ENCODE assay signal across 8 cellular contexts in genomic region chr4:82373816-82374740, GRCh38.
DNase-seq lines count a peak whose midpoint lies in the region; ATAC-seq lines count a peak whose summit lies in the region.

TSS of gene HNRNPD (minus strand) at chr4:82373991. CDS start at chr4:82373678, 313 bp downstream.

- H3K4me1 ChIP-seq in BLaER1 treated with 17β-estradiol and CSF1 and Interleukin-3, amounts not matched to agents 10 nM and 100 nM, result peaks cover 28 to 37% (median 32%) of the 10 kb centered on the region in 10 experiments

- H3K9me3 ChIP-seq in BLaER1 treated with 17β-estradiol and CSF1 and Interleukin-3, amounts not matched to agents 10 nM and 100 nM (replicated peaks in 1 of 11), result peaks cover 0 to 2% (median 0%) of the 10 kb centered on the region in 11 experiments; a peak in 5 of 22 replicates

- DNase-seq in NCI-H748 (lab: John Stamatoyannopoulos, UW; ENCODE audit: unreplicated experiment) (peak; percentile 99), dedifferentiated amniotic fluid mesenchymal stem cell (ENCODE audit: extremely low spot score) (peak; percentile 99), left kidney (ENCODE audit: low read depth, low spot score) (peak; percentile 100)
- peak; percentile 85 for DNase-seq in activated CD4-positive, alpha-beta T cell treated with anti-CD3 and anti-CD28 coated beads, Interleukin-2, amount 50 U/mL, for 1 hour
- peak; percentile 92 to 94 for DNase-seq in stimulated activated CD4-positive, alpha-beta T cell treated with anti-CD3 and anti-CD28 coated beads, Interleukin-2, amount 100 ng/mL, for 24 hours

- H3K4me2 ChIP-seq in BLaER1 treated with 17β-estradiol and CSF1 and Interleukin-3, amounts not matched to agents 10 nM and 100 nM, result peak within 1 kb of the TSS; percentile 77 to 97 (median 88)

- peak within 1 kb of the TSS; percentile 95 to 100 (median 100) for H3K9ac ChIP-seq in BLaER1 treated with 17β-estradiol and CSF1 and Interleukin-3, amounts not matched to agents 10 nM and 100 nM

- H3K4me3 ChIP-seq in BLaER1 treated with 17β-estradiol and CSF1 and Interleukin-3, amounts not matched to agents 10 nM and 100 nM, result peak within 1 kb of the TSS; percentile 85 to 100 (median 96)

- peaks cover 39 to 44% (median 42%) of the 10 kb centered on the region in 11 experiments for H4K20me1 ChIP-seq in BLaER1 treated with 17β-estradiol and CSF1 and Interleukin-3, amounts not matched to agents 10 nM and 100 nM

- peak; percentile 91 for ATAC-seq in GM19351 (IDR thresholded peaks at IDR 0.05; ENCODE audit: unreplicated experiment)
- peak; percentile 92 for ATAC-seq in HG03521 (IDR thresholded peaks at IDR 0.05; ENCODE audit: unreplicated experiment)

- no peaks in the 10 kb centered on the region for H3K27me3 ChIP-seq in BLaER1 treated with 17β-estradiol and CSF1 and Interleukin-3, amounts not matched to agents 10 nM and 100 nM

- H3K36me3 ChIP-seq in BLaER1 treated with 17β-estradiol and CSF1 and Interleukin-3, amounts not matched to agents 10 nM and 100 nM, result peaks cover 18 to 63% (median 38%) of the 10 kb centered on the region in 11 experiments; a peak in 21 of 22 replicates

- peak within 1 kb of the TSS; percentile 98 to 100 (median 100) for H3K27ac ChIP-seq in BLaER1 treated with 17β-estradiol and CSF1 and Interleukin-3, amounts not matched to agents 10 nM and 100 nM

Comparison
In these comparisons a context has a peak if more than half of its experiments do, and no peak if none do; other contexts are left out.
1. Peak in every context shown above with its lines: DNase-seq, ATAC-seq, H3K4me3 ChIP-seq and H3K27ac ChIP-seq.